ENCODE assay signal across 14 cellular contexts in genomic region chr2:164967781-164968228, GRCh38. TPM values are rescaled to one million over a fixed set of nuclear protein-coding genes. Genes with fewer than 3 reads are reported as not detected.
DNase-seq lines count a peak whose midpoint lies in the region; ATAC-seq, FAIRE-seq and TF ChIP-seq lines count a peak whose summit lies in the region.
"Had no signal": no experiment of that assay in that cellular context is flagged by ENCODE, and none has a peak within 500 bp of the region (broad histone marks: within the 10 kb centered on the region; RNA-seq: fewer than 3 reads in every experiment).

No MANE protein-coding gene starts in this region.

- no peak for FAIRE-seq in A549 (lab: Jason Lieb, UNC)
- FAIRE-seq: GM12891, islet of Langerhans had no signal

- whole genome bisulfite sequencing in A549 (ENCODE audit: missing lambda C conversion rate): 56% methylated on average over 2 of the region's 2 CpGs
- WGBS in mammary epithelial cell (ENCODE audit: low coverage, missing lambda C conversion rate): 22% methylated on average over 2 of the region's 2 CpGs

- no peak overlapping the region for H3K9ac ChIP-seq in mammary epithelial cell (ENCODE audit: insufficient read depth, low read length)

- H3K27ac ChIP-seq in A549 (no peak overlapping the region), mammary epithelial cell (ENCODE audit: insufficient read depth, low read depth, low read length) (no peak overlapping the region)
- H3K27ac ChIP-seq: right atrium auricular region had no signal

- no TSS peak for BruUV-seq in mammary epithelial cell (replicated peaks; lab: Mats Ljungman, UMichigan)

- CTCF ChIA-PET in A549 (lab: Yijun Ruan, JAX): interaction anchor here (0.9 to 1.9 kb wide), 3 partner anchors 15 to 326 kb away, joined by 3 to 5 read pairs (median 4); no protein-coding TSS in a partner anchor
- CTCF ChIA-PET in mammary epithelial cell (lab: Charles Lee; ENCODE audit: low non-redundant PET): interaction anchor here (0.6 kb wide), 1 partner anchor 49 kb away, joined by 3 read pairs; no protein-coding TSS in a partner anchor

- H4K20me1 ChIP-seq in mammary epithelial cell (ENCODE audit: insufficient read depth, low read length): no peaks in the 10 kb centered on the region

- H3K9me3 ChIP-seq in A549: no peaks in the 10 kb centered on the region
- H3K9me3 ChIP-seq in mammary epithelial cell (replicated peaks; ENCODE audit: insufficient read depth, low read length): peaks cover 2% of the 10 kb centered on the region
- H3K9me3 ChIP-seq: right atrium auricular region had no signal

- dilution Hi-C loops in mammary epithelial cell (cut with HindIII; ENCODE audit: low sequenced_read_pairs): no loop called here

- TF ChIP-seq RAD21 in A549 (conservative IDR thresholded peaks at IDR 0.05 in 1 of 2, IDR thresholded peaks at IDR 0.05 in 1 of 2): no peak

- DNase-seq in A549 (ENCODE audit: low read depth in 1 of 2, low spot score in 1 of 2): peak in 1 of 2 experiments; percentile 57
- DNase-seq in HT-29 (ENCODE audit: low spot score): peak; percentile 58
- DNase-seq in mammary epithelial cell: peak; percentile 96
- peak; percentile 100 for DNase-seq in kidney tubule cell (ENCODE audit: low spot score)
- no peak for DNase-seq in GOT3 (lab: John Stamatoyannopoulos, UW)
- no peak for DNase-seq in DMS114 treated with DMSO at 0.1 percent for 48 hours (lab: John Stamatoyannopoulos, UW; ENCODE audit: unreplicated experiment)
- DNase-seq in COLO668 (lab: John Stamatoyannopoulos, UW; ENCODE audit: unreplicated experiment): no peak
- DNase-seq: activated CD4-positive, alpha-beta T cell treated with anti-CD3 and anti-CD28 coated beads, Interleukin-2, amount 50 U/mL, for 48 hours; NCI-H1105 treated with DMSO at 0.1 percent for 48 hours; RPMI8226 had no signal

- no peak overlapping the region for H3K4me2 ChIP-seq in A549
- H3K4me2 ChIP-seq in mammary epithelial cell (ENCODE audit: insufficient read depth, low read depth, low read length): no peak overlapping the region

- POLR2A ChIA-PET in A549 (lab: Yijun Ruan, JAX): no interaction called here

- no peaks in the 10 kb centered on the region for H3K27me3 ChIP-seq in mammary epithelial cell (ENCODE audit: insufficient read depth, low read length)
- H3K27me3 ChIP-seq: right atrium auricular region had no signal

- TF ChIP-seq CTCF in A549 (IDR thresholded peaks at IDR 0.05): no peak
- no peak for TF ChIP-seq CTCF in mammary epithelial cell (conservative IDR thresholded peaks at IDR 0.05 in 1 of 2, IDR thresholded peaks at IDR 0.05 in 1 of 2; ENCODE audit: extremely low read depth in 1 of 2, insufficient read depth in 1 of 2, low read depth in 1 of 2, low read length in 2 of 2)

- in situ Hi-C loops in mammary epithelial cell (cut with MboI; ENCODE audit: low sequenced_read_pairs in 2 of 2): no loop called here

- ATAC-seq in A549 (peak; percentile 60 to 66), GM19397 (IDR thresholded peaks at IDR 0.05; ENCODE audit: unreplicated experiment) (no peak)

- H3K4me3 ChIP-seq in A549 (no peak overlapping the region), mammary epithelial cell (replicated peaks in 1 of 3; ENCODE audit: insufficient read depth in 1 of 3, low read depth in 2 of 3, low read length in 3 of 3) (no peak overlapping the region)
- H3K4me3 ChIP-seq: right atrium auricular region had no signal

- H3K4me1 ChIP-seq in A549: no peaks in the 10 kb centered on the region
- H3K4me1 ChIP-seq in mammary epithelial cell (ENCODE audit: insufficient read depth, low read length): peaks cover 5% of the 10 kb centered on the region
- H3K4me1 ChIP-seq: right atrium auricular region had no signal

- intact Hi-C loops in mammary epithelial cell (cut with micrococcal nuclease): no loop called here

- H2AFZ ChIP-seq in mammary epithelial cell (ENCODE audit: low read depth, low read length): no peak overlapping the region

- no peaks in the 10 kb centered on the region for H3K79me2 ChIP-seq in mammary epithelial cell (ENCODE audit: insufficient read depth, low read length)

- TF ChIP-seq POLR2A in A549 (IDR thresholded peaks at IDR 0.05; ENCODE audit: low read length): no peak

- H3K36me3 ChIP-seq in mammary epithelial cell (ENCODE audit: insufficient read depth, low read length): no peaks in the 10 kb centered on the region
- H3K36me3 ChIP-seq: right atrium auricular region had no signal

- no peak for TF ChIP-seq EP300 in A549 (IDR thresholded peaks at IDR 0.05)

TF ChIP-seq in A549, 52 proteins besides CTCF, POLR2A, EP300 and RAD21:
- no peak for TF ChIP-seq HES2 (IDR thresholded peaks at IDR 0.05)
- TF ChIP-seq RCOR1 (IDR thresholded peaks at IDR 0.05; ENCODE audit: low read depth, low read length): no peak
- TF ChIP-seq RFX5 (IDR thresholded peaks at IDR 0.05): peak; percentile 43; the same call in 1 of the 2 replicates
- peak; percentile 7 for TF ChIP-seq ZFP36 (IDR thresholded peaks at IDR 0.05; ENCODE audit: borderline replicate concordance, partially characterized antibody)
TF ChIP-seq in A549: peak in this region for 2.

RNA-seq across cellular contexts. Expression of gene SLC38A11, which starts 12.5 kb away (rescaled TPM):
- polyA plus RNA-seq in A549 (2011; rRNA removed): 0.22 and 0.53 TPM in 2 replicates
- not detected in 2 replicates for polyA plus RNA-seq in A549 (2012; cell fraction: cytosol; rRNA removed)
- not detected in 2 replicates for polyA plus RNA-seq in A549 (2012; cell fraction: nucleus; rRNA removed)
- 0.05 to 0.11 TPM (median 0.07 TPM) in 3 replicates for polyA plus RNA-seq in A549 (2017; fragmentation: RNase III; extraction: RNeasy Plus Mini Kit Qiagen cat#74134 plus additional on column Dnase treatment)
- polyA minus RNA-seq in A549 (2011; rRNA and poly(A)+ RNA removed): 0.34 and 0.83 TPM in 2 replicates
- 5.3 and 6.8 TPM in 2 replicates for total RNA-seq in HT-29 (2014; rRNA removed; shearing (Covaris generic))
- not detected for total RNA-seq in mammary epithelial cell
- 0.08 TPM for polyA plus RNA-seq in mammary epithelial cell
- not detected for polyA minus RNA-seq in mammary epithelial cell

Comparison
In these comparisons a context has a peak if more than half of its experiments do, and no peak if none do; other contexts are left out.
1. DNase-seq: peak in HT-29 (single experiment), mammary epithelial cell (single experiment) and kidney tubule cell (single experiment); none in GOT3 (single experiment), DMS114 treated with DMSO at 0.1 percent for 48 hours (single experiment) and COLO668 (single experiment).